In genomic region chr11:102046841-102047240, GRCh38 we compare ENCODE assay signal across 9 cellular contexts. TPM values are rescaled to one million over a fixed set of nuclear protein-coding genes. Genes with fewer than 3 reads are reported as not detected.
A peak's percentile ranks its signal among the peaks of the same experiment; 100 is the strongest.
DNase-seq lines count a peak whose midpoint lies in the region; ATAC-seq and TF ChIP-seq lines count a peak whose summit lies in the region.
"Had no signal": no experiment of that assay in that cellular context is flagged by ENCODE, and none has a peak within 500 bp of the region (broad histone marks: within the 10 kb centered on the region; RNA-seq: fewer than 3 reads in every experiment).

No MANE protein-coding gene starts in this region.

- no peaks in the 10 kb centered on the region for H3K79me2 ChIP-seq in osteoblast (ENCODE audit: insufficient read depth, low read length)

- no peak for TF ChIP-seq EP300 in esophagus muscularis mucosa (IDR thresholded peaks at IDR 0.05)

- no peak for ATAC-seq in GM18498 (IDR thresholded peaks at IDR 0.05; ENCODE audit: unreplicated experiment)

- H3K4me1 ChIP-seq in esophagus muscularis mucosa (peaks cover 0 to 16% (median 11%) of the 10 kb centered on the region in 4 donors), osteoblast (ENCODE audit: insufficient read depth, low read length) (peaks cover 5% of the 10 kb centered on the region)

- no peaks in the 10 kb centered on the region for H3K9me3 ChIP-seq in esophagus muscularis mucosa
- H3K9me3 ChIP-seq in osteoblast (ENCODE audit: low read depth, low read length): no peaks in the 10 kb centered on the region

- CTCF ChIA-PET in BJ (lab: Yijun Ruan, JAX): no interaction called here
- CTCF ChIA-PET in RWPE1 (lab: Yijun Ruan, JAX): interaction anchor here (0.6 kb wide), 1 partner anchor 68 kb away, joined by 4 read pairs; no protein-coding TSS in a partner anchor

- peak overlapping the region; percentile 86 for H2AFZ ChIP-seq in osteoblast (ENCODE audit: low read length)

- no peaks in the 10 kb centered on the region for H4K20me1 ChIP-seq in osteoblast (ENCODE audit: insufficient read depth, low read length)

- intact Hi-C loops in esophagus muscularis mucosa (cut with DNase I): loop anchor here (5.0 kb wide), 1 partner anchor 60 kb away; no protein-coding TSS in a partner anchor

- H3K4me3 ChIP-seq in BJ (ENCODE audit: low read depth, low read length) (peak overlapping the region; percentile 55), esophagus muscularis mucosa (peak overlapping the region; percentile 62 to 69 (median 64)), osteoblast (ENCODE audit: insufficient read depth, low read length) (peak overlapping the region; percentile 86)

- H3K27me3 ChIP-seq in BJ (ENCODE audit: control insufficient read depth, insufficient read depth, low read length) (no peaks in the 10 kb centered on the region), esophagus muscularis mucosa (no peaks in the 10 kb centered on the region), osteoblast (ENCODE audit: insufficient read depth, low read length) (no peaks in the 10 kb centered on the region)

- peak overlapping the region; percentile 57; the same call in 1 of the 2 replicates for H3K27ac ChIP-seq in RWPE1
- H3K27ac ChIP-seq in esophagus muscularis mucosa (replicated peaks in 1 of 4): peak overlapping the region; percentile 71 to 82 (median 76)
- peak overlapping the region; percentile 88 for H3K27ac ChIP-seq in osteoblast (ENCODE audit: low read depth, low read length)

- H3K4me2 ChIP-seq in osteoblast (ENCODE audit: insufficient read depth, low read length): peak overlapping the region; percentile 91

- POLR2A ChIA-PET in BJ (lab: Charles Lee): no interaction called here
- POLR2A ChIA-PET in RWPE1 (lab: Yijun Ruan, JAX; ENCODE audit: low non-redundant PET): interaction anchor here (0.6 kb wide), 1 partner anchor 18 kb away, joined by 5 read pairs; no protein-coding TSS in a partner anchor

- DNase-seq in BJ (ENCODE audit: low read depth): peak; percentile 31
- DNase-seq in RWPE1 (ENCODE audit: low spot score): no peak
- DNase-seq in esophagus muscularis mucosa (ENCODE audit: extremely low spot score): no peak
- no peak for DNase-seq in osteoblast (ENCODE audit: insufficient read length, low spot score, missing footprints)
- no peak for DNase-seq in NCI-H1105 treated with DMSO at 0.1 percent for 48 hours (lab: John Stamatoyannopoulos, UW)
- no peak for DNase-seq in SKM-1 treated with dmso at 0.1 percent for 144 hours (lab: John Stamatoyannopoulos, UW; ENCODE audit: unreplicated experiment)
- DNase-seq in NCI-H1436 treated with DMSO at 0.1 percent for 48 hours (lab: John Stamatoyannopoulos, UW): no peak

- TF ChIP-seq CTCF in BJ (IDR thresholded peaks at IDR 0.05; ENCODE audit: insufficient read depth, low read depth, low read length) (no peak), RWPE1 (conservative IDR thresholded peaks at IDR 0.05; ENCODE audit: low read depth) (no peak), esophagus muscularis mucosa (IDR thresholded peaks at IDR 0.05) (no peak), osteoblast (IDR thresholded peaks at IDR 0.05; ENCODE audit: extremely low read depth, low read depth, low read length) (no peak)

- WGBS in esophagus muscularis mucosa: 27% methylated on average over 4 of the region's 4 CpGs

- H3K36me3 ChIP-seq in BJ (ENCODE audit: control insufficient read depth, insufficient read depth, low read length) (no peaks in the 10 kb centered on the region), esophagus muscularis mucosa (no peaks in the 10 kb centered on the region), osteoblast (ENCODE audit: insufficient read depth, low read length) (no peaks in the 10 kb centered on the region)

- no peak for TF ChIP-seq POLR2A in esophagus muscularis mucosa (IDR thresholded peaks at IDR 0.05; ENCODE audit: low read depth)

RNA-seq across cellular contexts. Expression of gene CFAP300, which starts 0.4 kb away (rescaled TPM):
- polyA plus RNA-seq in BJ (2011; rRNA removed): 4.5 and 5.4 TPM in 2 replicates
- polyA minus RNA-seq in BJ (2011; rRNA and poly(A)+ RNA removed): 1.2 and 1.3 TPM in 2 replicates
- total RNA-seq in esophagus muscularis mucosa: 1 to 10 TPM in 3 of 4 donors, under 1 TPM in 1; 0.83 to 2.2 (median 1.6) TPM
- total RNA-seq in osteoblast: 6.5 and 11.5 TPM in 2 replicates
- total RNA-seq: dermis microvascular lymphatic vessel endothelial cell had no signal
